ENCODE assay signal across 24 cellular contexts in the genomic region with DNA sequence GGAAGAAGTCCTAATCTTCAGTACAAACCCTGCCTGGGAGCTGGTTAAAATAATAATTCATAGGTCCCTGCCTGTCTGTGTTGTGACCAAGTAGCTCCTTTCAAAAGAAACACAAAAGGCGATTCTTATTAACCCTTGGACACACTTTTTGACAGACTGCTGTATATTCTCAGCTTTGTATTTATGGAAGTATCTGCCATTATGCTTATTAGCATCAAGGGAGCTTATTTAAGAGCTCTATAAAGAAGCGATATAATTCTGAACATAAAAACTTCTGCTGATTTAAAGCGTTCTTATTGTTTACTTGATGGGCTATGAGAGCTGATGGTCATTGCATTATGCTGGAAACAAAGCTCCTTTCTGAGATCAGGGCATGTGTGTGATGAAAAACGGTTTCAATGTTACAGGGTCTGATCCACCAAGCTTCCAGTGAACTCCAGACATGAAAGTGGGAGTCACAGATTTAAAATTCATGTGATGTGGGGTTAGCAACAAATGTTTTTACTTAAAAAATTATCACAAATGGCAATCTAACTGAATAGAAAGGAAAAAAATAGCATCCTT.
"Had no signal": no experiment of that assay in that cellular context is flagged by ENCODE, and none has a peak within 500 bp of the region (broad histone marks: within the 10 kb centered on the region; RNA-seq: fewer than 3 reads in every experiment).

No MANE protein-coding gene starts in this region.

- H3K36me3 ChIP-seq: gastroesophageal sphincter, heart left ventricle, lower lobe of right lung, ovary, right lobe of liver, thoracic aorta, tibial nerve, upper lobe of left lung, vagina had no signal

- H3K9me3 ChIP-seq: gastroesophageal sphincter, heart left ventricle, lower lobe of right lung, mucosa of descending colon, ovary, right lobe of liver, thoracic aorta, tibial nerve, upper lobe of left lung, vagina had no signal

- H3K4me1 Mint-ChIP-seq: stimulated activated naive B cell treated with anti-CD40 and anti-IgM and Interleukin-4, amounts not matched to agents 10 μg/mL and 1 μg/mL and 100 μg/mL, for 72 hours had no signal

- ATAC-seq: effector memory CD8-positive, alpha-beta T cell; gastroesophageal sphincter; heart left ventricle; left colon; left ventricle myocardium superior; mucosa of descending colon; right lobe of liver; stimulated activated naive B cell treated with anti-CD40 and anti-IgM and Interleukin-4, amounts not matched to agents 10 μg/mL and 1 μg/mL and 100 μg/mL, for 72 hours had no signal

- DNase-seq: effector memory CD8-positive, alpha-beta T cell; foreskin fibroblast; heart left ventricle; left colon; left ventricle myocardium superior; lower lobe of right lung; mucosa of descending colon; naive B cell; nephron progenitor cell; occipital lobe; ovary; right lobe of liver; small intestine; stimulated activated CD4-positive, alpha-beta T cell treated with anti-CD3 and anti-CD28 coated beads, Interleukin-15, amount 100 ng/mL, for 24 hours; stimulated activated CD4-positive, alpha-beta T cell treated with anti-CD3 and anti-CD28 coated beads, Interleukin-2, amount 100 ng/mL, for 48 hours; stimulated activated naive B cell treated with anti-CD40 and anti-IgM and Interleukin-4, amounts not matched to agents 10 μg/mL and 1 μg/mL and 100 μg/mL, for 72 hours; upper lobe of left lung had no signal

- H3K27ac ChIP-seq: coronary artery, gastroesophageal sphincter, heart left ventricle, hepatocyte, lower lobe of right lung, ovary, right lobe of liver, thoracic aorta, tibial nerve, upper lobe of left lung, vagina had no signal

- H3K36me3 Mint-ChIP-seq: naive B cell; stimulated activated naive B cell treated with anti-CD40 and anti-IgM and Interleukin-4, amounts not matched to agents 10 μg/mL and 1 μg/mL and 100 μg/mL, for 72 hours had no signal

- H3K9me3 Mint-ChIP-seq: effector memory CD8-positive, alpha-beta T cell; nephron progenitor cell; stimulated activated naive CD8-positive, alpha-beta T cell treated with anti-CD3 and anti-CD28 coated beads, Interleukin-15, Interleukin-2, amounts not matched to agents 100 ng/mL and 50 ng/mL, for 24 hours had no signal

- H3K27me3 ChIP-seq: ovary, right lobe of liver, upper lobe of left lung had no signal

- H3K4me3 ChIP-seq: coronary artery, gastroesophageal sphincter, heart left ventricle, hepatocyte, lower lobe of right lung, mucosa of descending colon, ovary, right lobe of liver, thoracic aorta, tibial nerve, upper lobe of left lung, vagina had no signal

- H3K27ac Mint-ChIP-seq: effector memory CD8-positive, alpha-beta T cell; nephron progenitor cell; stimulated activated naive B cell treated with anti-CD40 and anti-IgM and Interleukin-4, amounts not matched to agents 10 μg/mL and 1 μg/mL and 100 μg/mL, for 72 hours; stimulated activated naive CD8-positive, alpha-beta T cell treated with anti-CD3 and anti-CD28 coated beads, Interleukin-15, Interleukin-2, amounts not matched to agents 100 ng/mL and 50 ng/mL, for 24 hours had no signal

- H3K4me3 Mint-ChIP-seq: effector memory CD8-positive, alpha-beta T cell; naive B cell; nephron progenitor cell; stimulated activated naive B cell treated with anti-CD40 and anti-IgM and Interleukin-4, amounts not matched to agents 10 μg/mL and 1 μg/mL and 100 μg/mL, for 72 hours; stimulated activated naive CD8-positive, alpha-beta T cell treated with anti-CD3 and anti-CD28 coated beads, Interleukin-15, Interleukin-2, amounts not matched to agents 100 ng/mL and 50 ng/mL, for 24 hours had no signal
